Comparison of ENCODE assay signal across 24 cellular contexts in genomic region chr12:90079811-90080210, GRCh38.
DNase-seq lines count a peak whose midpoint lies in the region; ATAC-seq, FAIRE-seq and TF ChIP-seq lines count a peak whose summit lies in the region.
"Had no signal": no experiment of that assay in that cellular context is flagged by ENCODE, and none has a peak within 500 bp of the region (broad histone marks: within the 10 kb centered on the region; RNA-seq: fewer than 3 reads in every experiment).

No MANE protein-coding gene starts in this region.

- no peak for FAIRE-seq in K562 (lab: Jason Lieb, UNC)
- FAIRE-seq: A204.1, G401.6, GM12892, GM19239, H1 had no signal

- H3K27me3 Mint-ChIP-seq in activated CD4-positive, alpha-beta T cell treated with anti-CD3 and anti-CD28 coated beads, Interleukin-2, amount 10 ng/mL, durations not matched to agents 24 days and 14 days = peaks cover 6% of the 10 kb centered on the region
- no peaks in the 10 kb centered on the region for H3K27me3 Mint-ChIP-seq in mesothelial cell of epicardium (ENCODE audit: low read depth)
- H3K27me3 Mint-ChIP-seq: B cell had no signal

- CTCF ChIA-PET in K562 (lab: Yijun Ruan, JAX; ENCODE audit: low intra/inter-chr PET ratio) = no interaction called here

- H3K4me1 Mint-ChIP-seq in activated CD4-positive, alpha-beta T cell treated with anti-CD3 and anti-CD28 coated beads, Interleukin-2, amount 10 ng/mL, durations not matched to agents 24 days and 14 days = peaks cover 7% of the 10 kb centered on the region
- peaks cover 39% of the 10 kb centered on the region for H3K4me1 Mint-ChIP-seq in mesothelial cell of epicardium

- no peaks in the 10 kb centered on the region for H3K4me1 ChIP-seq in K562 (replicated peaks in 1 of 2; ENCODE audit: control insufficient read depth in 2 of 2, insufficient read depth in 2 of 2, low read length in 2 of 2)
- H3K4me1 ChIP-seq in smooth muscle cell (ENCODE audit: low read depth) = peaks cover 18% of the 10 kb centered on the region
- H3K4me1 ChIP-seq: BLaER1 had no signal

- intact Hi-C loops in activated CD4-positive, alpha-beta T cell treated with anti-CD3 and anti-CD28 coated beads, Interleukin-2, amount 10 ng/mL, durations not matched to agents 24 days and 14 days (cut with micrococcal nuclease) = no loop called here
- intact Hi-C loops in K562 (cut with micrococcal nuclease) (no loop called here), left cardiac atrium (cut with DNase I) (no loop called here)

- H3K4me2 ChIP-seq in K562 (ENCODE audit: insufficient read depth, low read length) (no peak overlapping the region), smooth muscle cell (peak overlapping the region; percentile 2)
- H3K4me2 ChIP-seq: BLaER1 had no signal

- no peak for TF ChIP-seq EP300 in K562 (IDR thresholded peaks at IDR 0.05; ENCODE audit: low read length)

- BruUV-seq in K562 (replicated peaks; lab: Mats Ljungman, UMichigan) = no TSS peak

- H3K9me1 ChIP-seq in K562 (ENCODE audit: control insufficient read depth, insufficient read depth, low read length) = no peaks in the 10 kb centered on the region

- DNase-seq in activated CD4-positive, alpha-beta T cell treated with anti-CD3 and anti-CD28 coated beads, Interleukin-2, amount 10 ng/mL, durations not matched to agents 24 days and 14 days = peak; percentile 8
- DNase-seq in activated CD4-positive, alpha-beta T cell treated with anti-CD3 and anti-CD28 coated beads, Interleukin-2, amount 50 U/mL, for 1 hour = no peak
- DNase-seq in K562 (ENCODE audit: extremely low read depth in 1 of 4, low spot score in 3 of 4) = no peak
- no peak for DNase-seq in mesothelial cell of epicardium (ENCODE audit: low spot score in 2 of 2, unreplicated experiment in 2 of 2)
- no peak for DNase-seq in smooth muscle cell (lab: John Stamatoyannopoulos, UW; ENCODE audit: unreplicated experiment)
- no peak for DNase-seq in left cardiac atrium
- DNase-seq: Caco-2; CD4-positive, CD25-positive, alpha-beta regulatory T cell; CD8-positive, alpha-beta T cell; DMS153; DND-41; H7; HCEC 1CT had no signal

- in situ Hi-C loops in K562 (cut with MboI) = no loop called here

- TF ChIP-seq RAD21 in K562 (CRISPR knock-in tag; conservative IDR thresholded peaks at IDR 0.05 in 1 of 2, IDR thresholded peaks at IDR 0.05 in 1 of 2) = no peak

- H3K36me3 ChIP-seq in K562 (ENCODE audit: control insufficient read depth, insufficient read depth, low read length) (no peaks in the 10 kb centered on the region), smooth muscle cell (ENCODE audit: low read depth) (no peaks in the 10 kb centered on the region)
- H3K36me3 ChIP-seq: BLaER1 had no signal

- H3F3A ChIP-seq in smooth muscle cell (ENCODE audit: low read depth) = no peaks in the 10 kb centered on the region

- no peaks in the 10 kb centered on the region for H3K27me3 ChIP-seq in K562 (ENCODE audit: control insufficient read depth in 2 of 2, insufficient read depth in 2 of 2, low read length in 2 of 2)
- no peaks in the 10 kb centered on the region for H3K27me3 ChIP-seq in smooth muscle cell (ENCODE audit: low read depth)
- H3K27me3 ChIP-seq: BLaER1 had no signal

- TF ChIP-seq CTCF in K562 (IDR thresholded peaks at IDR 0.05 in 2 of 3, conservative IDR thresholded peaks at IDR 0.05 in 1 of 3; ENCODE audit: insufficient read depth in 2 of 3, low read depth in 1 of 3, low read length in 3 of 3) (no peak), mesothelial cell of epicardium (IDR thresholded peaks at IDR 0.05; ENCODE audit: unreplicated experiment) (no peak), smooth muscle cell (IDR thresholded peaks at IDR 0.05; ENCODE audit: borderline replicate concordance, insufficient read depth, poor library complexity, severe bottlenecking) (no peak)

- no peak overlapping the region for H3K4me3 Mint-ChIP-seq in activated CD4-positive, alpha-beta T cell treated with anti-CD3 and anti-CD28 coated beads, Interleukin-2, amount 10 ng/mL, durations not matched to agents 24 days and 14 days
- no peak overlapping the region for H3K4me3 Mint-ChIP-seq in mesothelial cell of epicardium
- H3K4me3 Mint-ChIP-seq: B cell; CD4-positive, CD25-positive, alpha-beta regulatory T cell; CD8-positive, alpha-beta T cell had no signal

- peaks cover 6% of the 10 kb centered on the region for H3K9me3 Mint-ChIP-seq in activated CD4-positive, alpha-beta T cell treated with anti-CD3 and anti-CD28 coated beads, Interleukin-2, amount 10 ng/mL, durations not matched to agents 24 days and 14 days
- peaks cover 6% of the 10 kb centered on the region for H3K9me3 Mint-ChIP-seq in mesothelial cell of epicardium
- H3K9me3 Mint-ChIP-seq: CD8-positive, alpha-beta T cell had no signal

- POLR2A ChIA-PET in K562 (lab: Yijun Ruan, JAX) = no interaction called here

- H3K27ac ChIP-seq in K562 (ENCODE audit: extremely low read depth, low read depth, low read length) (no peak overlapping the region), smooth muscle cell (ENCODE audit: low read depth) (no peak overlapping the region)
- H3K27ac ChIP-seq: 22Rv1, BLaER1, C4-2B had no signal

- H3K9me3 ChIP-seq in K562 (replicated peaks; ENCODE audit: control insufficient read depth, insufficient read depth, low read depth, low read length) (no peaks in the 10 kb centered on the region), smooth muscle cell (replicated peaks; ENCODE audit: low read depth) (no peaks in the 10 kb centered on the region)
- H3K9me3 ChIP-seq: BLaER1, Caco-2 had no signal

- H2AFZ ChIP-seq in K562 (ENCODE audit: low read depth, low read length) = no peak overlapping the region
- H2AFZ ChIP-seq in smooth muscle cell (ENCODE audit: low read depth) = no peak overlapping the region

- H3K79me2 ChIP-seq in K562 (ENCODE audit: control insufficient read depth, insufficient read depth, low read length) = no peaks in the 10 kb centered on the region
- no peaks in the 10 kb centered on the region for H3K79me2 ChIP-seq in smooth muscle cell (ENCODE audit: low read depth)

- 2% methylated on average over 4 of the region's 4 CpGs for WGBS in K562 (ENCODE audit: insufficient coverage, low coverage, missing lambda C conversion rate)
- WGBS in smooth muscle cell (ENCODE audit: low lambda C conversion rate) = 75% methylated on average over 4 of the region's 4 CpGs

- no peak for ATAC-seq in K562
- no peak for ATAC-seq in esophagus mucosa
- ATAC-seq in GM19023 (IDR thresholded peaks at IDR 0.05; ENCODE audit: unreplicated experiment) = no peak
- ATAC-seq in left cardiac atrium = no peak
- ATAC-seq: CD8-positive, alpha-beta T cell had no signal

- no peak for TF ChIP-seq POLR2A in K562 (conservative IDR thresholded peaks at IDR 0.05)

- H4K20me1 ChIP-seq in K562 (replicated peaks; ENCODE audit: control insufficient read depth, insufficient read depth, low read length) = no peaks in the 10 kb centered on the region
- H4K20me1 ChIP-seq in smooth muscle cell (ENCODE audit: low read depth) = no peaks in the 10 kb centered on the region
- H4K20me1 ChIP-seq: BLaER1 had no signal

- H3K4me3 ChIP-seq in K562 (no peak overlapping the region), smooth muscle cell (no peak overlapping the region)
- H3K4me3 ChIP-seq: BLaER1 had no signal

- H3K27ac Mint-ChIP-seq in activated CD4-positive, alpha-beta T cell treated with anti-CD3 and anti-CD28 coated beads, Interleukin-2, amount 10 ng/mL, durations not matched to agents 24 days and 14 days = no peak overlapping the region
- H3K27ac Mint-ChIP-seq in mesothelial cell of epicardium = peak overlapping the region; percentile 88
- H3K27ac Mint-ChIP-seq: B cell; CD4-positive, CD25-positive, alpha-beta regulatory T cell; CD8-positive, alpha-beta T cell had no signal

- no peaks in the 10 kb centered on the region for H3K36me3 Mint-ChIP-seq in activated CD4-positive, alpha-beta T cell treated with anti-CD3 and anti-CD28 coated beads, Interleukin-2, amount 10 ng/mL, durations not matched to agents 24 days and 14 days (ENCODE audit: low read depth)
- H3K36me3 Mint-ChIP-seq in mesothelial cell of epicardium = peaks cover 3% of the 10 kb centered on the region
- H3K36me3 Mint-ChIP-seq: CD4-positive, CD25-positive, alpha-beta regulatory T cell; CD8-positive, alpha-beta T cell had no signal

- H3K9ac ChIP-seq in K562 (ENCODE audit: insufficient read depth in 1 of 2, low read depth in 2 of 2, low read length in 2 of 2) (no peak overlapping the region), smooth muscle cell (ENCODE audit: low read depth) (no peak overlapping the region)
- H3K9ac ChIP-seq: BLaER1 had no signal

TF ChIP-seq in K562, 482 proteins besides CTCF, POLR2A, EP300 and RAD21:
- no peak for TF ChIP-seq NONO (IDR thresholded peaks at IDR 0.05; ENCODE audit: low read depth in 2 of 2, low read length in 1 of 2)
- TF ChIP-seq, protein P1, sequence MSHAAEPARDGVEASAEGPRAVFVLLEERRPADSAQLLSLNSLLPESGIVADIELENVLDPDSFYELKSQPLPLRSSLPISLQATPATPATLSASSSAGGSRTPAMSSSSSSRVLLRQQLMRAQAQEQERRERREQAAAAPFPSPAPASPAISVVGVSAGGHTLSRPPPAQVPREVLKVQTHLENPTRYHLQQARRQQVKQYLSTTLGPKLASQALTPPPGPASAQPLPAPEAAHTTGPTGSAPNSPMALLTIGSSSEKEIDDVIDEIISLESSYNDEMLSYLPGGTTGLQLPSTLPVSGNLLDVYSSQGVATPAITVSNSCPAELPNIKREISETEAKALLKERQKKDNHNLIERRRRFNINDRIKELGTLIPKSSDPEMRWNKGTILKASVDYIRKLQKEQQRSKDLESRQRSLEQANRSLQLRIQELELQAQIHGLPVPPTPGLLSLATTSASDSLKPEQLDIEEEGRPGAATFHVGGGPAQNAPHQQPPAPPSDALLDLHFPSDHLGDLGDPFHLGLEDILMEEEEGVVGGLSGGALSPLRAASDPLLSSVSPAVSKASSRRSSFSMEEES (CRISPR knock-in tag; IDR thresholded peaks at IDR 0.05) = peak; percentile 40
- no peak for TF ChIP-seq MTF1 (CRISPR knock-in tag; IDR thresholded peaks at IDR 0.05; ENCODE audit: borderline replicate concordance)
